Comparison of ENCODE assay signal across 17 cellular contexts in genomic region chr1:94012686-94013330, GRCh38.
DNase-seq lines count a peak whose midpoint lies in the region; ATAC-seq and TF ChIP-seq lines count a peak whose summit lies in the region.
"Had no signal": no experiment of that assay in that cellular context is flagged by ENCODE, and none has a peak within 500 bp of the region (broad histone marks: within the 10 kb centered on the region; RNA-seq: fewer than 3 reads in every experiment).

No MANE protein-coding gene starts in this region.

- no peak overlapping the region for H3K4me3 ChIP-seq in H7 (ENCODE audit: insufficient read depth, low read depth, low read length)
- H3K4me3 ChIP-seq: coronary artery, smooth muscle cell, tibial nerve had no signal

- peak; percentile 83 for DNase-seq in H7
- DNase-seq in NCI-H524 (lab: John Stamatoyannopoulos, UW): peak; percentile 41 to 78
- peak; percentile 41 for DNase-seq in left kidney (ENCODE audit: low read depth, low spot score)
- no peak for DNase-seq in GM19238 (ENCODE audit: insufficient read length, low spot score)
- DNase-seq: activated CD4-positive, alpha-beta T cell treated with anti-CD3 and anti-CD28 coated beads for 1 hour; AML-193; anterior cingulate cortex; kidney glomerular epithelial cell; NCI-H1417 treated with DMSO at 0.1 percent for 48 hours; NCI-H510A had no signal

- peaks cover 22% of the 10 kb centered on the region for H3K4me1 Mint-ChIP-seq in brain

- no peaks in the 10 kb centered on the region for H3K9me3 Mint-ChIP-seq in brain

- H3K4me3 Mint-ChIP-seq in brain: no peak overlapping the region

- H3K36me3 ChIP-seq in H7 (replicated peaks; ENCODE audit: control insufficient read depth, insufficient read depth, low read length): no peaks in the 10 kb centered on the region
- H3K36me3 ChIP-seq: tibial nerve had no signal

- no peaks in the 10 kb centered on the region for H3K27me3 Mint-ChIP-seq in brain

- no peaks in the 10 kb centered on the region for H3K36me3 Mint-ChIP-seq in brain

- no peak for ATAC-seq in HG02588 (IDR thresholded peaks at IDR 0.05; ENCODE audit: unreplicated experiment)
- ATAC-seq in GM18867 (IDR thresholded peaks at IDR 0.05; ENCODE audit: unreplicated experiment): no peak
- no peak for ATAC-seq in GM18870 (IDR thresholded peaks at IDR 0.05; ENCODE audit: unreplicated experiment)

- H3K27me3 ChIP-seq in H7 (ENCODE audit: control insufficient read depth, insufficient read depth, low read length): peaks cover 33% of the 10 kb centered on the region
- H3K27me3 ChIP-seq: tibial nerve had no signal

- peak overlapping the region in 3 of 5 experiments; percentile 17 to 39 (median 29) for H3K27ac Mint-ChIP-seq in brain

- no peak for TF ChIP-seq CTCF in brain (conservative IDR thresholded peaks at IDR 0.05)
